In the genomic region with DNA sequence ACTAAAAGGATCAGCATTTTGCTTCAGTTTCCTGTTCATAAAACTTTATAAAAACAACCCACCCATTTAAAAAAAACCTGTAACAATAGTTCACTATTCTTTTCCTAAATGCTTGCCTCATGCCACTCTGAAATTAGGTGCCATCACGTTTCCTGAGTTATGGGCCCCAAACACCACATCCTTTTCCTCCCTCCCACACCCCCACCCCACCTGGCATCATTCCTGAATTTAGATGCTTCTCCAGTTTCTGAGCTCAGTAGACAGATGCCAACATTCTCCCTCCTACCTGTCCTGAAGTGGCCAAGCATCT, we compare ENCODE assay signal across 1 cellular context.
TF ChIP-seq lines count a peak whose summit lies in the region.

No MANE protein-coding gene starts in this region.

TF ChIP-seq in endothelial cell of umbilical vein, 7 proteins besides CTCF, POLR2A, EP300 and RAD21 (continued from another document):
- TF ChIP-seq, protein P1, sequence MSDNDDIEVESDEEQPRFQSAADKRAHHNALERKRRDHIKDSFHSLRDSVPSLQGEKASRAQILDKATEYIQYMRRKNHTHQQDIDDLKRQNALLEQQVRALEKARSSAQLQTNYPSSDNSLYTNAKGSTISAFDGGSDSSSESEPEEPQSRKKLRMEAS (IDR thresholded peaks at IDR 0.05; ENCODE audit: insufficient read depth, insufficient read length), result no peak
